11 cellular contexts compared by ENCODE assay signal in genomic region chr20:34377072-34377847, GRCh38. TPM values are rescaled to one million over a fixed set of nuclear protein-coding genes. Genes with fewer than 3 reads are reported as not detected.
DNase-seq lines count a peak whose midpoint lies in the region; ATAC-seq and TF ChIP-seq lines count a peak whose summit lies in the region.
"Had no signal": no experiment of that assay in that cellular context is flagged by ENCODE, and none has a peak within 500 bp of the region (broad histone marks: within the 10 kb centered on the region; RNA-seq: fewer than 3 reads in every experiment).

No MANE protein-coding gene starts in this region.

- CTCF ChIA-PET in activated CD4-positive, alpha-beta memory T cell treated with anti-CD3 and anti-CD28 coated beads for 36 hours (lab: Charles Lee), result interaction anchor here (0.9 kb wide), 1 partner anchor 64 kb away, joined by 3 read pairs; no protein-coding TSS in a partner anchor
- CTCF ChIA-PET in activated CD4-positive, alpha-beta memory T cell treated with anti-CD3 and anti-CD28 coated beads, Interleukin-2, amount 10 ng/mL, durations not matched to agents 7 days and 5 days (lab: Charles Lee), result interaction anchor here (1.3 kb wide), 1 partner anchor 65 kb away, joined by 4 read pairs; no protein-coding TSS in a partner anchor
- CTCF ChIA-PET in A673 (lab: Charles Lee), result no interaction called here

- peak; percentile 24 for DNase-seq in activated CD4-positive, alpha-beta memory T cell treated with anti-CD3 and anti-CD28 coated beads for 36 hours
- DNase-seq in activated CD4-positive, alpha-beta memory T cell treated with anti-CD3 and anti-CD28 coated beads, Interleukin-2, amount 10 ng/mL, durations not matched to agents 7 days and 5 days, result no peak
- DNase-seq in progenitor cell of endocrine pancreas (ENCODE audit: low spot score, unreplicated experiment) (no peak), NCI-H2171 (lab: John Stamatoyannopoulos, UW) (no peak), A673 (ENCODE audit: low spot score) (no peak), NCI-H2107 treated with DMSO at 0.1 percent for 48 hours (lab: John Stamatoyannopoulos, UW; ENCODE audit: unreplicated experiment) (no peak)
- DNase-seq: NCI-H2171 treated with DMSO at 0.1 percent for 48 hours, small intestine, T-cell had no signal

- H3K4me3 Mint-ChIP-seq in activated CD4-positive, alpha-beta memory T cell treated with anti-CD3 and anti-CD28 coated beads for 36 hours, result no peak overlapping the region
- H3K4me3 Mint-ChIP-seq in activated CD4-positive, alpha-beta memory T cell treated with anti-CD3 and anti-CD28 coated beads, Interleukin-2, amount 10 ng/mL, durations not matched to agents 7 days and 5 days, result no peak overlapping the region
- no peak overlapping the region for H3K4me3 Mint-ChIP-seq in progenitor cell of endocrine pancreas (ENCODE audit: low read depth)
- H3K4me3 Mint-ChIP-seq: T-cell had no signal

- no peaks in the 10 kb centered on the region for H3K9me3 ChIP-seq in A673 (ENCODE audit: low read depth, low read length, poor library complexity, severe bottlenecking)

- POLR2A ChIA-PET in activated CD4-positive, alpha-beta memory T cell treated with anti-CD3 and anti-CD28 coated beads for 36 hours (lab: Charles Lee), result interaction anchor here (1.2 kb wide), 1 partner anchor 14 kb away, joined by 6 read pairs; the partner anchor contains the start of gene ITCH
- POLR2A ChIA-PET in activated CD4-positive, alpha-beta memory T cell treated with anti-CD3 and anti-CD28 coated beads, Interleukin-2, amount 10 ng/mL, durations not matched to agents 7 days and 5 days (lab: Charles Lee), result interaction anchor here (0.5 to 1.6 kb wide), 3 partner anchors 10 to 126 kb away, joined by 3 to 5 read pairs (median 3); partner anchors contain the start of gene ITCH
- POLR2A ChIA-PET in A673 (lab: Charles Lee; ENCODE audit: low non-redundant PET), result no interaction called here

- TF ChIP-seq CTCF in progenitor cell of endocrine pancreas (IDR thresholded peaks at IDR 0.05; ENCODE audit: unreplicated experiment) (no peak), A673 (conservative IDR thresholded peaks at IDR 0.05; ENCODE audit: low read depth, low read length) (no peak)

- peak; percentile 82 for ATAC-seq in GM21723 (IDR thresholded peaks at IDR 0.05; ENCODE audit: unreplicated experiment)
- peak; percentile 62 for ATAC-seq in HG03469 (IDR thresholded peaks at IDR 0.05; ENCODE audit: unreplicated experiment)
- ATAC-seq: T-cell had no signal

- H3K4me3 ChIP-seq in A673 (ENCODE audit: low read depth, low read length, poor library complexity, severe bottlenecking), result no peak overlapping the region

- BruUV-seq in A673 (replicated peaks; lab: Mats Ljungman, UMichigan), result no TSS peak

- H3K36me3 ChIP-seq in A673 (ENCODE audit: insufficient read depth, low read length, poor library complexity, severe bottlenecking), result peaks cover 14% of the 10 kb centered on the region

- no peak overlapping the region for H3K27ac ChIP-seq in A673 (ENCODE audit: low read depth, low read length, poor library complexity, severe bottlenecking)

- H3K36me3 Mint-ChIP-seq in activated CD4-positive, alpha-beta memory T cell treated with anti-CD3 and anti-CD28 coated beads for 36 hours, result peaks cover 17% of the 10 kb centered on the region
- H3K36me3 Mint-ChIP-seq in activated CD4-positive, alpha-beta memory T cell treated with anti-CD3 and anti-CD28 coated beads, Interleukin-2, amount 10 ng/mL, durations not matched to agents 7 days and 5 days (ENCODE audit: low read depth), result peaks cover 48% of the 10 kb centered on the region
- H3K36me3 Mint-ChIP-seq in progenitor cell of endocrine pancreas (ENCODE audit: insufficient read depth), result peaks cover 27% of the 10 kb centered on the region

- H3K4me1 Mint-ChIP-seq in activated CD4-positive, alpha-beta memory T cell treated with anti-CD3 and anti-CD28 coated beads for 36 hours (ENCODE audit: low read depth), result peaks cover 24% of the 10 kb centered on the region
- peaks cover 21% of the 10 kb centered on the region for H3K4me1 Mint-ChIP-seq in activated CD4-positive, alpha-beta memory T cell treated with anti-CD3 and anti-CD28 coated beads, Interleukin-2, amount 10 ng/mL, durations not matched to agents 7 days and 5 days
- H3K4me1 Mint-ChIP-seq in progenitor cell of endocrine pancreas (ENCODE audit: low read depth), result peaks cover 5% of the 10 kb centered on the region

- H3K4me1 ChIP-seq in A673 (ENCODE audit: insufficient read depth, low read length, poor library complexity, severe bottlenecking), result peaks cover 4% of the 10 kb centered on the region

- H3K27ac Mint-ChIP-seq in activated CD4-positive, alpha-beta memory T cell treated with anti-CD3 and anti-CD28 coated beads for 36 hours, result no peak overlapping the region
- H3K27ac Mint-ChIP-seq in activated CD4-positive, alpha-beta memory T cell treated with anti-CD3 and anti-CD28 coated beads, Interleukin-2, amount 10 ng/mL, durations not matched to agents 7 days and 5 days, result no peak overlapping the region
- H3K27ac Mint-ChIP-seq in progenitor cell of endocrine pancreas, result peak overlapping the region; percentile 33

- H3K27me3 Mint-ChIP-seq in activated CD4-positive, alpha-beta memory T cell treated with anti-CD3 and anti-CD28 coated beads for 36 hours, result no peaks in the 10 kb centered on the region
- no peaks in the 10 kb centered on the region for H3K27me3 Mint-ChIP-seq in activated CD4-positive, alpha-beta memory T cell treated with anti-CD3 and anti-CD28 coated beads, Interleukin-2, amount 10 ng/mL, durations not matched to agents 7 days and 5 days
- H3K27me3 Mint-ChIP-seq in progenitor cell of endocrine pancreas, result no peaks in the 10 kb centered on the region
- H3K27me3 Mint-ChIP-seq: T-cell had no signal

- intact Hi-C loops in activated CD4-positive, alpha-beta memory T cell treated with anti-CD3 and anti-CD28 coated beads for 36 hours (cut with micrococcal nuclease), result no loop called here
- intact Hi-C loops in A673 (cut with micrococcal nuclease; ENCODE audit: unreplicated experiment), result no loop called here

- H3K9me3 Mint-ChIP-seq in activated CD4-positive, alpha-beta memory T cell treated with anti-CD3 and anti-CD28 coated beads for 36 hours, result no peaks in the 10 kb centered on the region
- no peaks in the 10 kb centered on the region for H3K9me3 Mint-ChIP-seq in activated CD4-positive, alpha-beta memory T cell treated with anti-CD3 and anti-CD28 coated beads, Interleukin-2, amount 10 ng/mL, durations not matched to agents 7 days and 5 days
- no peaks in the 10 kb centered on the region for H3K9me3 Mint-ChIP-seq in progenitor cell of endocrine pancreas (ENCODE audit: low read depth)
- H3K9me3 Mint-ChIP-seq: T-cell had no signal

- no peaks in the 10 kb centered on the region for H3K27me3 ChIP-seq in A673 (replicated peaks; ENCODE audit: insufficient read depth, low read depth, low read length, poor library complexity)

RNA-seq across cellular contexts. Expression of gene ITCH, which starts 14.2 kb away (rescaled TPM):
- 10 to 100 TPM; 42.3 to 45.2 TPM for total RNA-seq in activated CD4-positive, alpha-beta memory T cell treated with anti-CD3 and anti-CD28 coated beads for 36 hours
- total RNA-seq in activated CD4-positive, alpha-beta memory T cell treated with anti-CD3 and anti-CD28 coated beads, Interleukin-2, amount 10 ng/mL, durations not matched to agents 7 days and 5 days, result 10 to 100 TPM; 55.5 to 56.7 TPM
- 83.9 and 85.5 TPM in 2 replicates for total RNA-seq in progenitor cell of endocrine pancreas
- 56.2 and 57.7 TPM in 2 replicates for total RNA-seq in A673 (2021)
